ENCODE assay signal across 8 cellular contexts in genomic region chr12:31728289-31728916, GRCh38. TPM values are rescaled to one million over a fixed set of nuclear protein-coding genes. Genes with fewer than 3 reads are reported as not detected.
DNase-seq lines count a peak whose midpoint lies in the region; ATAC-seq and TF ChIP-seq lines count a peak whose summit lies in the region.

No MANE protein-coding gene starts in this region.

- intact Hi-C loops in body of pancreas (cut with DNase I): no loop called here

- H3K27ac ChIP-seq in BLaER1: peak overlapping the region; percentile 73
- peak overlapping the region; percentile 93 to 97 (median 93) for H3K27ac ChIP-seq in body of pancreas

- H3K4me3 ChIP-seq in BLaER1 (peak overlapping the region; percentile 70), body of pancreas (peak overlapping the region; percentile 8 to 76)

- peaks cover 4% of the 10 kb centered on the region; the same call in 1 of the 2 replicates for H3K9me3 ChIP-seq in BLaER1
- no peaks in the 10 kb centered on the region for H3K9me3 ChIP-seq in body of pancreas

- in situ Hi-C loops in GM18951 (cut with MboI; ENCODE audit: low sequenced_read_pairs, unreplicated experiment): no loop called here

- peak; percentile 17 for ATAC-seq in body of pancreas
- ATAC-seq in GM18519 (IDR thresholded peaks at IDR 0.05; ENCODE audit: low FRiP score, unreplicated experiment): no peak

- H3K4me2 ChIP-seq in BLaER1: peak overlapping the region; percentile 86

- no peak for TF ChIP-seq CTCF in body of pancreas (IDR thresholded peaks at IDR 0.05)

- H3K9ac ChIP-seq in BLaER1: peak overlapping the region; percentile 77

- H3K27me3 ChIP-seq in BLaER1 (no peaks in the 10 kb centered on the region), body of pancreas (no peaks in the 10 kb centered on the region)

- peak; percentile 69 for TF ChIP-seq POLR2A in GM18951 (IDR thresholded peaks at IDR 0.05; ENCODE audit: extremely low read depth, insufficient read depth, insufficient read length)
- no peak for TF ChIP-seq POLR2A in body of pancreas (IDR thresholded peaks at IDR 0.05)

- WGBS in body of pancreas, 2 donors: 0 to 1% methylated on average over 13 to 22 of the region's 22 CpGs

- H3K36me3 ChIP-seq in BLaER1 (no peaks in the 10 kb centered on the region), body of pancreas (replicated peaks in 1 of 2; ENCODE audit: insufficient read depth in 1 of 2, low read depth in 2 of 2) (no peaks in the 10 kb centered on the region)

- H4K20me1 ChIP-seq in BLaER1: peaks cover 14% of the 10 kb centered on the region; the same call in 1 of the 2 replicates

- H3K4me1 ChIP-seq in BLaER1 (peaks cover 39% of the 10 kb centered on the region), body of pancreas (peaks cover 36% of the 10 kb centered on the region)

- DNase-seq in NCI-H345 treated with DMSO at 0.1 percent for 48 hours (lab: John Stamatoyannopoulos, UW; ENCODE audit: unreplicated experiment): peak; percentile 48
- peak; percentile 52 to 67 (median 54) for DNase-seq in body of pancreas
- peak; percentile 46 for DNase-seq in kidney glomerular epithelial cell (lab: John Stamatoyannopoulos, UW)
- DNase-seq in stimulated activated CD4-positive, alpha-beta T cell treated with anti-CD3 and anti-CD28 coated beads, Interleukin-15, amount 100 ng/mL, for 24 hours: peak; percentile 56
- no peak for DNase-seq in HT-29 (ENCODE audit: low spot score)

RNA-seq across cellular contexts. Expression of gene AMN1, which starts 0.4 kb away (rescaled TPM):
- total RNA-seq in body of pancreas: 10 to 100 TPM in 1 of 2 donors, 1 to 10 TPM in 1; 6.5 to 13.2 TPM
- 2.7 and 4.3 TPM in 2 replicates for total RNA-seq in HT-29 (2014; rRNA removed; shearing (Covaris generic))
